In the genomic region with DNA sequence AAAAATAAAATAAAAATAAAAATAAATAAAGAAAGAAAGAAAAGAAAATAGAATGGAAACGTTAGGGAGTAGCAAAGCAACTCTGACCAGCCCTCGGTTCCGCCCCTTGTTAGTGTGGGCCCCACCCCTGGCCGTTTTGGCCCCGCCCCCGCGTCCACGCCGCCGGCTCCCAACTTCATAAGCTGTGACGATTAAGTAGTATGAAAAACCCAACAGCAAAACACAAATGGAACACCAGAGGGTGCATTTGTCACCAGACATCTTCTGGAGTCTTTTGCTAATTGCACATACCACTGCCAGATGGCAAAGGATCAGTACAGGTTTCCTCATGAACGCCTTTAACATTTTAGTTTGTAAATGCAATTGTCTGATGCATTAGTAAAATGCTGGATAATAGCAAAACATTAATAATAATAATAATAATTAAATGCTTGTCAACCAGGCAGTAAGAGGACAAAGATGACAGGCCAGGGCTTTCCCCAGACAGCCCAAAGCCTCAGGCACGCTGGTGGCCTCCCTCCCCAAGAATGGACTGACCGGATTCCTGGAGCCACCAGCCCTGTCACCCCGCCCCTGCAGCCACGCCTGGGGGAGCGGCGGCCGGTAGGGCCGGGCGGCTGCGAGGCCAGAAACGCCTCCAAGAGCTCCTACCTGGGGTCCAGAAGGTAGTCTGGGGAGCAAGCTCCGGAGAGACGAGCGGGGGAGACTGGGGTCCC, we compare ENCODE assay signal across 7 cellular contexts. TPM values are rescaled to one million over a fixed set of nuclear protein-coding genes. Genes with fewer than 3 reads are reported as not detected.
DNase-seq lines count a peak whose midpoint lies in the region; ATAC-seq, FAIRE-seq and TF ChIP-seq lines count a peak whose summit lies in the region.

No MANE protein-coding gene starts in this region.

- no peaks in the 10 kb centered on the region for H3K9me3 ChIP-seq in Karpas-422 (ENCODE audit: low read length)
- H3K9me3 ChIP-seq in RWPE2 (ENCODE audit: severe bottlenecking): peaks cover 1% of the 10 kb centered on the region
- no peaks in the 10 kb centered on the region for H3K9me3 ChIP-seq in osteoblast (ENCODE audit: low read depth, low read length)
- no peaks in the 10 kb centered on the region for H3K9me3 ChIP-seq in tibial artery

- H2AFZ ChIP-seq in Karpas-422 (ENCODE audit: low read length) (no peak overlapping the region), osteoblast (ENCODE audit: low read length) (no peak overlapping the region)

- TF ChIP-seq CTCF in RWPE2 (IDR thresholded peaks at IDR 0.05; ENCODE audit: poor library complexity, severe bottlenecking): peak; percentile 78
- TF ChIP-seq CTCF in foreskin keratinocyte (conservative IDR thresholded peaks at IDR 0.05): peak; percentile 83
- TF ChIP-seq CTCF in osteoblast (IDR thresholded peaks at IDR 0.05; ENCODE audit: extremely low read depth, low read depth, low read length): peak; percentile 54
- peak; percentile 43 to 51 for TF ChIP-seq CTCF in tibial artery (IDR thresholded peaks at IDR 0.05)

- peak; percentile 64 for DNase-seq in GM12891 (ENCODE audit: insufficient read length, low spot score)
- DNase-seq in Karpas-422: peak; percentile 96
- DNase-seq in RWPE2 (ENCODE audit: low spot score): peak; percentile 84
- DNase-seq in activated effector memory CD4-positive, alpha-beta T cell treated with Interleukin-2 at 50 U/mL for 16 hours: peak; percentile 53
- peak; percentile 64 to 79 for DNase-seq in foreskin keratinocyte
- peak; percentile 95 for DNase-seq in osteoblast (ENCODE audit: insufficient read length, low spot score, missing footprints)
- DNase-seq in tibial artery: peak; percentile 87 to 88

- ATAC-seq in RWPE2 (ENCODE audit: low read depth) (peak; percentile 97), foreskin keratinocyte (peak; percentile 71)

- H3K27ac ChIP-seq in Karpas-422 (ENCODE audit: low read length) (no peak overlapping the region), RWPE2 (ENCODE audit: poor library complexity, severe bottlenecking) (no peak overlapping the region), foreskin keratinocyte (no peak overlapping the region), osteoblast (ENCODE audit: low read depth, low read length) (no peak overlapping the region), tibial artery (peak overlapping the region in 1 of 2 donors; percentile 19)

- TF ChIP-seq POLR2A in GM12891 (IDR thresholded peaks at IDR 0.05; ENCODE audit: low read depth, low read length): no peak

- H3K36me3 ChIP-seq in Karpas-422 (ENCODE audit: insufficient read depth, low read length) (no peaks in the 10 kb centered on the region), RWPE2 (ENCODE audit: low read depth) (no peaks in the 10 kb centered on the region), osteoblast (ENCODE audit: insufficient read depth, low read length) (no peaks in the 10 kb centered on the region), tibial artery (no peaks in the 10 kb centered on the region)

- H3K79me2 ChIP-seq in Karpas-422 (ENCODE audit: low read length): no peaks in the 10 kb centered on the region
- H3K79me2 ChIP-seq in osteoblast (ENCODE audit: insufficient read depth, low read length): no peaks in the 10 kb centered on the region

- H3K27me3 ChIP-seq in Karpas-422 (ENCODE audit: low read length): no peaks in the 10 kb centered on the region
- H3K27me3 ChIP-seq in RWPE2 (ENCODE audit: insufficient read depth, poor library complexity, severe bottlenecking): no peaks in the 10 kb centered on the region
- H3K27me3 ChIP-seq in foreskin keratinocyte: no peaks in the 10 kb centered on the region
- no peaks in the 10 kb centered on the region for H3K27me3 ChIP-seq in osteoblast (ENCODE audit: insufficient read depth, low read length)
- peaks cover 0 to 2% of the 10 kb centered on the region in 2 donors for H3K27me3 ChIP-seq in tibial artery

- H4K20me1 ChIP-seq in Karpas-422 (ENCODE audit: insufficient read depth, low read depth, low read length) (no peaks in the 10 kb centered on the region), osteoblast (ENCODE audit: insufficient read depth, low read length) (no peaks in the 10 kb centered on the region)

- H3K4me3 ChIP-seq in Karpas-422 (ENCODE audit: low read length) (no peak overlapping the region), RWPE2 (ENCODE audit: severe bottlenecking) (no peak overlapping the region), osteoblast (ENCODE audit: insufficient read depth, low read length) (no peak overlapping the region), tibial artery (no peak overlapping the region)

- no peak overlapping the region for H3K9ac ChIP-seq in Karpas-422 (ENCODE audit: low read length)

- intact Hi-C loops in tibial artery (cut with DNase I; ENCODE audit: low total_unique reads): loop anchor here (5.0 kb wide), 1 partner anchor 34 kb away; no protein-coding TSS in a partner anchor

- peak; percentile 26 for FAIRE-seq in GM12891 (lab: Jason Lieb, UNC)

- H3K4me1 ChIP-seq in Karpas-422 (ENCODE audit: low read length) (no peaks in the 10 kb centered on the region), RWPE2 (ENCODE audit: insufficient read depth, poor library complexity, severe bottlenecking) (peaks cover 3% of the 10 kb centered on the region), foreskin keratinocyte (peaks cover 8% of the 10 kb centered on the region), osteoblast (ENCODE audit: insufficient read depth, low read length) (no peaks in the 10 kb centered on the region), tibial artery (peaks cover 0 to 15% (median 11%) of the 10 kb centered on the region in 4 donors)

- no peaks in the 10 kb centered on the region for H3K9me2 ChIP-seq in Karpas-422 (replicated peaks; ENCODE audit: insufficient read depth, low read length)

- no peak overlapping the region for H3K4me2 ChIP-seq in Karpas-422 (ENCODE audit: low read depth, low read length, poor library complexity, severe bottlenecking)
- peak overlapping the region; percentile 29 for H3K4me2 ChIP-seq in osteoblast (ENCODE audit: insufficient read depth, low read length)

TF ChIP-seq in GM12891, 5 proteins besides CTCF, POLR2A, EP300 and RAD21:
- TF ChIP-seq POU2F2 (IDR thresholded peaks at IDR 0.05; ENCODE audit: low read depth, low read length): no peak

RNA-seq across cellular contexts. Expression of gene HSP90AA1, which starts 23.6 kb away (rescaled TPM):
- 535 TPM for polyA plus RNA-seq in GM12891 (2012; ENCODE audit: low read depth, missing spikeins)
- total RNA-seq in Karpas-422 (2014; rRNA removed; shearing (Covaris generic); ENCODE audit: low replicate concordance): 354 and 505 TPM in 2 replicates
- total RNA-seq in foreskin keratinocyte (675 and 933 TPM in 2 replicates), osteoblast (193 and 198 TPM in 2 replicates)
- 477 and 673 TPM in 2 replicates for polyA plus RNA-seq in foreskin keratinocyte
